ENCODE assay signal across 28 cellular contexts in the genomic region with DNA sequence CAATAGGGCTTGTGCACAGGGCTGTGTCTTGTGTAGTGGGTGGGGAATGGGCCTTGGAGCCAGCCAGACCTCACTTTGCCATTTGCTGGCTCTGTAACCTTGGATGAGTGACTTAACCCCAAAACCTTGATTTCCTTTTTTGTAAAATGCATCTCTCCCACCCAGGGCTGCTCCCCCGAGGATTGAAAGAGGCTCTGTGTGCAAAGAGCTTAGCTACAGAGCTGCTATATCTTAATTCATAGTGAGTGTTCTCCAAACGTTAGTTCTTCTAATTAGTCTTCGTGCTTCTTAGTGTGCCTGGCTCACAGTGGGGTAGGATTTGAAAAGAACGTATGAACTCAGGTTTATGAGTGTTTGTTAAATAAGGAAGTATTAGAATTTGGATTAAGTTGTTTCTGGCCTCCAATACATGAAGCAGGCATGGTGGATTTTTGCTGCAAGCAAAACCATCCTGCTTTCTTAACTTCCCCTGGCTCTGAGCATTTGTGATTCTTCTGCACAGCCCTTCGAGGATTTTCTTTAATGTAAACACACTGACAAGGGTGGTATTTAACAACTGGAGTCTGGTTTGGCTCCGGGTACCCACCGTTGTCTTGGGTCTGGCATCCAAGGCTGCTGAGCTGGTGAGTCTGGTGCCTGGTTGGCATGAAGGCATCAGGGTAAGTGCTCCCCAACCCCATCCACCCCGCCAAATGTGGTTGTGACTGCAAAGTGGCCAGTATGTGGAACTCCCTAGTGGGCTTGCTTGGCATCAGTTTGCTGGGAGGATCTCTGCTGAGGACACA. TPM values are rescaled to one million over a fixed set of nuclear protein-coding genes. Genes with fewer than 3 reads are reported as not detected.
A peak's percentile ranks its signal among the peaks of the same experiment; 100 is the strongest.
DNase-seq lines count a peak whose midpoint lies in the region; ATAC-seq and TF ChIP-seq lines count a peak whose summit lies in the region.
"Had no signal": no experiment of that assay in that cellular context is flagged by ENCODE, and none has a peak within 500 bp of the region (broad histone marks: within the 10 kb centered on the region; RNA-seq: fewer than 3 reads in every experiment).

No MANE protein-coding gene starts in this region.

- H3K9ac ChIP-seq in IMR-90 (ENCODE audit: low read depth, low read length) (no peak overlapping the region), muscle layer of colon (ENCODE audit: low read length) (no peak overlapping the region)
- H3K9ac ChIP-seq: parathyroid adenoma, SK-N-SH had no signal

- intact Hi-C loops in IMR-90 (cut with micrococcal nuclease) (no loop called here), PC-9 (cut with micrococcal nuclease; ENCODE audit: unreplicated experiment) (no loop called here)
- intact Hi-C loops in dendritic cell treated with granulocyte-macrophage colony-stimulating factor and Interleukin-4, amounts not matched to agents 40 ng/mL and 50 ng/mL, for 4 days (cut with micrococcal nuclease) = no loop called here

- H3K36me3 Mint-ChIP-seq in dendritic cell treated with granulocyte-macrophage colony-stimulating factor and Interleukin-4, amounts not matched to agents 40 ng/mL and 50 ng/mL, for 4 days (ENCODE audit: low read depth) = no peaks in the 10 kb centered on the region
- H3K36me3 Mint-ChIP-seq in type B pancreatic cell = peaks cover 4% of the 10 kb centered on the region
- H3K36me3 Mint-ChIP-seq in activated naive CD8-positive, alpha-beta T cell treated with anti-CD3 and anti-CD28 coated beads for 36 hours = peaks cover 35% of the 10 kb centered on the region

- no peak overlapping the region for H3K23ac ChIP-seq in IMR-90 (ENCODE audit: low read depth, low read length)

- no peaks in the 10 kb centered on the region for H3K79me2 ChIP-seq in PC-9 (ENCODE audit: low read depth)

- TF ChIP-seq POLR2A in IMR-90 (IDR thresholded peaks at IDR 0.05; ENCODE audit: low read depth, low read length) = no peak

- H3K4ac ChIP-seq in IMR-90 (ENCODE audit: low read depth, low read length) = peak overlapping the region; percentile 41; the same call in 1 of the 2 replicates

- POLR2A ChIA-PET in IMR-90 (lab: Charles Lee; ENCODE audit: unreplicated experiment) (no interaction called here), PC-9 (lab: Charles Lee; ENCODE audit: unreplicated experiment) (no interaction called here)

- H3K9me1 ChIP-seq in IMR-90 (ENCODE audit: insufficient read depth, low read length) = peaks cover 16% of the 10 kb centered on the region

- TF ChIP-seq RAD21 in IMR-90 (IDR thresholded peaks at IDR 0.05; ENCODE audit: low read length) = no peak

- peaks cover 19% of the 10 kb centered on the region; the same call in 1 of the 2 replicates for H3K36me3 ChIP-seq in IMR-90 (ENCODE audit: control insufficient read depth, insufficient read depth, low read length)
- no peaks in the 10 kb centered on the region for H3K36me3 ChIP-seq in muscle layer of colon (ENCODE audit: insufficient read depth, low read length)
- no peaks in the 10 kb centered on the region for H3K36me3 ChIP-seq in PC-9 (ENCODE audit: low read depth)
- H3K36me3 ChIP-seq: right atrium auricular region, spleen had no signal

- BruUV-seq in IMR-90 (replicated peaks; lab: Mats Ljungman, UMichigan) (no TSS peak), PC-9 (replicated peaks; lab: Mats Ljungman, UMichigan) (no TSS peak)

- dilution Hi-C loops in IMR-90 (cut with HindIII; ENCODE audit: low sequenced_read_pairs, unreplicated experiment) = no loop called here

- no peak overlapping the region for H3K56ac ChIP-seq in IMR-90 (ENCODE audit: extremely low read depth, insufficient read depth, low read length)

- H3K4me1 Mint-ChIP-seq in dendritic cell treated with granulocyte-macrophage colony-stimulating factor and Interleukin-4, amounts not matched to agents 40 ng/mL and 50 ng/mL, for 4 days (ENCODE audit: low read depth) = peaks cover 75% of the 10 kb centered on the region
- peaks cover 18% of the 10 kb centered on the region for H3K4me1 Mint-ChIP-seq in type B pancreatic cell (ENCODE audit: unreplicated experiment)
- H3K4me1 Mint-ChIP-seq in activated naive CD8-positive, alpha-beta T cell treated with anti-CD3 and anti-CD28 coated beads for 36 hours = peaks cover 34% of the 10 kb centered on the region

- no peak overlapping the region for H3K4me3 Mint-ChIP-seq in dendritic cell treated with granulocyte-macrophage colony-stimulating factor and Interleukin-4, amounts not matched to agents 40 ng/mL and 50 ng/mL, for 4 days
- H3K4me3 Mint-ChIP-seq in type B pancreatic cell = no peak overlapping the region
- H3K4me3 Mint-ChIP-seq in activated naive CD8-positive, alpha-beta T cell treated with anti-CD3 and anti-CD28 coated beads for 36 hours = no peak overlapping the region
- H3K4me3 Mint-ChIP-seq: activated CD4-positive, alpha-beta T cell treated with anti-CD3 and anti-CD28 coated beads for 36 hours; activated CD8-positive, alpha-beta T cell treated with anti-CD3 and anti-CD28 coated beads, Interleukin-2, amount 10 ng/mL, durations not matched to agents 7 days and 5 days; CD4-positive, alpha-beta memory T cell; central memory CD8-positive, alpha-beta T cell; nephron; T-helper 1 cell treated with Interleukin-12 subunit alpha and Interleukin-12 subunit beta and Interleukin-4 antibody, amounts not matched to agents 30 μg/mL and 1 μg/mL, for 36 hours had no signal

- H3K27ac ChIP-seq in IMR-90 (ENCODE audit: insufficient read depth, low read length) = peak overlapping the region; percentile 12; the same call in 1 of the 2 replicates
- H3K27ac ChIP-seq in muscle layer of colon (ENCODE audit: low read depth, low read length) = peak overlapping the region; percentile 5
- H3K27ac ChIP-seq in PC-9 = no peak overlapping the region
- H3K27ac ChIP-seq: parathyroid adenoma, right atrium auricular region, spleen had no signal

- DNase-seq in IMR-90 (no peak), type B pancreatic cell (ENCODE audit: extremely low spot score, unreplicated experiment) (no peak), PC-9 (no peak), DMS 273 (lab: John Stamatoyannopoulos, UW; ENCODE audit: unreplicated experiment) (no peak), COLO829 (ENCODE audit: low spot score) (no peak)
- no peak for DNase-seq in activated naive CD8-positive, alpha-beta T cell treated with anti-CD3 and anti-CD28 coated beads for 36 hours
- DNase-seq: activated CD4-positive, alpha-beta T cell treated with anti-CD3 and anti-CD28 coated beads for 36 hours; activated CD8-positive, alpha-beta T cell treated with anti-CD3 and anti-CD28 coated beads, Interleukin-2, amount 10 ng/mL, durations not matched to agents 7 days and 5 days; activated effector memory CD4-positive, alpha-beta T cell treated with Interleukin-2 at 50 U/mL for 16 hours; CD4-positive, alpha-beta memory T cell; GOT3; left ventricle myocardium superior; NCI-H1417 treated with DMSO at 0.1 percent for 48 hours; NCI-H2107; NCI-H446 treated with DMSO at 0.1 percent for 48 hours; NCI-H82; RPMI8226; SK-N-SH; spleen; stimulated activated CD4-positive, alpha-beta T cell treated with anti-CD3 and anti-CD28 coated beads, Interleukin-4, amount 100 ng/mL, for 1 hour had no signal

- WGBS in IMR-90 (ENCODE audit: extremely low coverage in 2 of 2, insufficient read length in 1 of 2), 2 experiments = 100% methylated on average over 1 of the region's 8 CpGs; no CpG with 5 or more reads in 1 of the 2 experiments

- peak overlapping the region; percentile 77 for H3K27ac Mint-ChIP-seq in dendritic cell treated with granulocyte-macrophage colony-stimulating factor and Interleukin-4, amounts not matched to agents 40 ng/mL and 50 ng/mL, for 4 days
- H3K27ac Mint-ChIP-seq in type B pancreatic cell = peak overlapping the region; percentile 7
- no peak overlapping the region for H3K27ac Mint-ChIP-seq in activated naive CD8-positive, alpha-beta T cell treated with anti-CD3 and anti-CD28 coated beads for 36 hours
- H3K27ac Mint-ChIP-seq: activated CD4-positive, alpha-beta T cell treated with anti-CD3 and anti-CD28 coated beads for 36 hours; activated CD8-positive, alpha-beta T cell treated with anti-CD3 and anti-CD28 coated beads, Interleukin-2, amount 10 ng/mL, durations not matched to agents 7 days and 5 days; nephron; T-helper 1 cell treated with Interleukin-12 subunit alpha and Interleukin-12 subunit beta and Interleukin-4 antibody, amounts not matched to agents 30 μg/mL and 1 μg/mL, for 36 hours had no signal

- no peak for TF ChIP-seq CTCF in IMR-90 (conservative IDR thresholded peaks at IDR 0.05; ENCODE audit: low read depth, low read length)
- TF ChIP-seq CTCF in type B pancreatic cell (conservative IDR thresholded peaks at IDR 0.05) = no peak
- TF ChIP-seq CTCF in PC-9 (conservative IDR thresholded peaks at IDR 0.05) = no peak

- no peak overlapping the region for H2BK5ac ChIP-seq in IMR-90 (ENCODE audit: low read depth, low read length, poor library complexity, severe bottlenecking)

- no peaks in the 10 kb centered on the region for H3K9me3 Mint-ChIP-seq in dendritic cell treated with granulocyte-macrophage colony-stimulating factor and Interleukin-4, amounts not matched to agents 40 ng/mL and 50 ng/mL, for 4 days
- no peaks in the 10 kb centered on the region for H3K9me3 Mint-ChIP-seq in type B pancreatic cell
- no peaks in the 10 kb centered on the region for H3K9me3 Mint-ChIP-seq in activated naive CD8-positive, alpha-beta T cell treated with anti-CD3 and anti-CD28 coated beads for 36 hours
- H3K9me3 Mint-ChIP-seq: CD4-positive, alpha-beta memory T cell; central memory CD8-positive, alpha-beta T cell; nephron; T-helper 1 cell treated with Interleukin-12 subunit alpha and Interleukin-12 subunit beta and Interleukin-4 antibody, amounts not matched to agents 30 μg/mL and 1 μg/mL, for 36 hours had no signal

- H3K18ac ChIP-seq in IMR-90 (ENCODE audit: low read depth, low read length) = no peak overlapping the region; the same call in 1 of the 2 replicates

- H4K8ac ChIP-seq in IMR-90 (ENCODE audit: low read depth in 2 of 2, low read length in 2 of 2) = no peak overlapping the region

- H3K4me1 ChIP-seq in IMR-90 (ENCODE audit: control insufficient read depth, insufficient read depth, low read length) (peaks cover 27% of the 10 kb centered on the region), muscle layer of colon (ENCODE audit: insufficient read depth, low read length) (peaks cover 37% of the 10 kb centered on the region), PC-9 (replicated peaks; ENCODE audit: insufficient read depth) (peaks cover 9% of the 10 kb centered on the region; the same call in 1 of the 2 replicates)
- H3K4me1 ChIP-seq: parathyroid adenoma had no signal

- H3K9me2 ChIP-seq in PC-9 (ENCODE audit: insufficient read depth) = no peaks in the 10 kb centered on the region
- H3K9me2 ChIP-seq: SK-N-SH had no signal

- peaks cover 32 to 72% of the 10 kb centered on the region in 2 experiments for H3K79me1 ChIP-seq in IMR-90 (ENCODE audit: low read depth in 1 of 2, low read length in 2 of 2)

- H2AK5ac ChIP-seq in IMR-90 (ENCODE audit: low read depth, low read length) = no peak overlapping the region

- H2BK15ac ChIP-seq in IMR-90 (ENCODE audit: low read depth, low read length) = no peak overlapping the region

- H4K20me1 ChIP-seq in IMR-90 (ENCODE audit: insufficient read depth, low read length) = peaks cover 67% of the 10 kb centered on the region
- H4K20me1 ChIP-seq in PC-9 (ENCODE audit: insufficient read depth) = no peaks in the 10 kb centered on the region

- H3K4me2 ChIP-seq in IMR-90 (ENCODE audit: low read depth, low read length) = no peak overlapping the region; the same call in 1 of the 2 replicates
- H3K4me2 ChIP-seq in PC-9 = no peak overlapping the region
- H3K4me2 ChIP-seq: SK-N-SH had no signal

- H2AK9ac ChIP-seq in IMR-90 (replicated peaks; ENCODE audit: low read depth, low read length, poor library complexity) = no peak overlapping the region

- H3K27me3 ChIP-seq in IMR-90 (ENCODE audit: control insufficient read depth, insufficient read depth, low read length) (no peaks in the 10 kb centered on the region), muscle layer of colon (ENCODE audit: control insufficient read depth in 1 of 2, insufficient read depth in 2 of 2, low read length in 2 of 2) (no peaks in the 10 kb centered on the region), PC-9 (ENCODE audit: insufficient read depth, low read depth) (no peaks in the 10 kb centered on the region)
- H3K27me3 ChIP-seq: right atrium auricular region, spleen had no signal

- CTCF ChIA-PET in IMR-90 (lab: Yijun Ruan, JAX) = no interaction called here
- CTCF ChIA-PET in PC-9 (lab: Charles Lee) = no interaction called here

- H4K91ac ChIP-seq in IMR-90 (ENCODE audit: insufficient read depth, low read depth, low read length) = no peak overlapping the region

- H2AFZ ChIP-seq in IMR-90 (replicated peaks; ENCODE audit: low read length, poor library complexity) (no peak overlapping the region), PC-9 (no peak overlapping the region)
- H2AFZ ChIP-seq: parathyroid adenoma had no signal

- H3K4me3 ChIP-seq in IMR-90 (ENCODE audit: insufficient read depth, low read depth, low read length) = no peak overlapping the region
- H3K4me3 ChIP-seq in muscle layer of colon (ENCODE audit: low read depth in 1 of 2, low read length in 2 of 2) = no peak overlapping the region
- H3K4me3 ChIP-seq in PC-9 = no peak overlapping the region
- H3K4me3 ChIP-seq: K562, right atrium auricular region, spleen had no signal

- H3K9me3 ChIP-seq in IMR-90 (ENCODE audit: control insufficient read depth, insufficient read depth, low read length) = no peaks in the 10 kb centered on the region
- H3K9me3 ChIP-seq in muscle layer of colon (ENCODE audit: low read length) = no peaks in the 10 kb centered on the region
- no peaks in the 10 kb centered on the region for H3K9me3 ChIP-seq in PC-9 (ENCODE audit: insufficient read depth, low read depth)
- H3K9me3 ChIP-seq: right atrium auricular region, SK-N-SH, spleen had no signal

- H2BK20ac ChIP-seq in IMR-90 (ENCODE audit: low read depth, low read length) = 0 out of 2 replicates have a peak overlapping the region, but pooled peaks have one; percentile 12

- in situ Hi-C loops in IMR-90 (cut with MboI; ENCODE audit: low sequenced_read_pairs) = no loop called here

- H4K5ac ChIP-seq in IMR-90 (ENCODE audit: low read depth, low read length) = no peak overlapping the region

- no peaks in the 10 kb centered on the region for H3K27me3 Mint-ChIP-seq in dendritic cell treated with granulocyte-macrophage colony-stimulating factor and Interleukin-4, amounts not matched to agents 40 ng/mL and 50 ng/mL, for 4 days
- H3K27me3 Mint-ChIP-seq in type B pancreatic cell = no peaks in the 10 kb centered on the region
- no peaks in the 10 kb centered on the region for H3K27me3 Mint-ChIP-seq in activated naive CD8-positive, alpha-beta T cell treated with anti-CD3 and anti-CD28 coated beads for 36 hours
- H3K27me3 Mint-ChIP-seq: activated CD4-positive, alpha-beta T cell treated with anti-CD3 and anti-CD28 coated beads for 36 hours; CD4-positive, alpha-beta memory T cell; central memory CD8-positive, alpha-beta T cell had no signal

- H3K14ac ChIP-seq in IMR-90 (replicated peaks; ENCODE audit: low read depth, low read length) = no peak overlapping the region

- 0 out of 2 replicates have a peak, but pooled peaks cover 3% of the 10 kb centered on the region for H3F3A ChIP-seq in PC-9 (ENCODE audit: insufficient read depth, low read depth)

- H2BK120ac ChIP-seq in IMR-90 (ENCODE audit: low read depth, low read length) = no peak overlapping the region

- ATAC-seq in IMR-90 (ENCODE audit: low read depth) = peak; percentile 45
- ATAC-seq: activated CD4-positive, alpha-beta T cell treated with anti-CD3 and anti-CD28 coated beads for 36 hours; activated CD8-positive, alpha-beta T cell treated with anti-CD3 and anti-CD28 coated beads, Interleukin-2, amount 10 ng/mL, durations not matched to agents 7 days and 5 days; K562 had no signal

RNA-seq across cellular contexts. Expression of a gene that starts 29.7 kb away (rescaled TPM):
- total RNA-seq in IMR-90 (2012; rRNA removed) (8.9 and 12.5 TPM in 2 replicates), type B pancreatic cell (ENCODE audit: low replicate concordance) (57.8 and 74.0 TPM in 2 replicates), PC-9 (2021) (19.1 and 24.6 TPM in 2 replicates)
- polyA plus RNA-seq in IMR-90 (2012; rRNA removed) = 19.5 and 21.9 TPM in 2 replicates
- polyA plus RNA-seq in IMR-90 (2012; cell fraction: cytosol; rRNA removed) = 12.2 and 18.8 TPM in 2 replicates
- polyA plus RNA-seq in IMR-90 (2012; cell fraction: nucleus; rRNA removed; ENCODE audit: low replicate concordance) = 83.2 and 123 TPM in 2 replicates
- 10 to 100 TPM; 58.9 to 62.5 TPM for total RNA-seq in activated naive CD8-positive, alpha-beta T cell treated with anti-CD3 and anti-CD28 coated beads for 36 hours
